ENCODE assay signal across 1 cellular context in the genomic region with DNA sequence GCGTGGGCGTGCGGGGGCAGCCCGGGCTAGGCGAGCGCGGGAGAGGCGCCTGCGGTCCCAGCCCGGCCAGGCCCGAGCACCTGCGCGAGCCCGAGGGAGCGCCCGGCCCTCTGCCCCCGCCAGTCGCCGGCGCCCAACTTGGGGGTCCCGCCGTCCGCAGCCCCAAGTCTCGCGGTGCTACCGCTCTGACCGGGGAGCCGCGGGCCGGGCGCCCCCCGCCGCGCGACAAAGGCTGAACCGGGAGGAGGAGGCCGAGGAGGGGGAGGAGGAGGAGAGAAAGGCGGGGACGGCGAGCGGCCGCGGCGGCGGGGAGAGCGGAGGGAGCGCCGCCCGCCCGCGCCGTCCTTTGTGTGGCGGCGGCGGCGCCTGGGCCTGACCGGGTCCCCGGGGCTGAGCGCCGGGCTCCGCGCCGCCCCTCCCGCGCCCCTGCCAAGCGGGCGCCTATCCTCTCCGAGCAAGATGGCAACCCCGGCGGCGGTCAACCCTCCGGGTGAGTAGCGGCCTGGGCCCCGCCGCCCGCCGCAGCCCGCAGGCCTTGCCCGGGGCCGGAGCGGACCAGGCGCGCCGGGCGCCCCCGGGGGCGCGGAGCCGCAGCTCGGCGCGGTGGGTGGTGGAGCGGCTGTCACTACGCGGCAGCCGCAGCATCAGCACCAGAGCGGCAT.
TF ChIP-seq lines count a peak whose summit lies in the region.

ARNT2 (plus strand) TSS at position 326 of the 662 bp plus-strand sequence; CDS start at position 460, 134 bp downstream.

TF ChIP-seq in WTC11, 78 proteins besides CTCF, POLR2A, EP300 and RAD21 (continued from another document and continues in another):
- TF ChIP-seq MAX (CRISPR knock-in tag; IDR thresholded peaks at IDR 0.05) (no peak), ERG (CRISPR knock-in tag; IDR thresholded peaks at IDR 0.05) (no peak), E2F5 (CRISPR knock-in tag; IDR thresholded peaks at IDR 0.05) (no peak), NR2C2 (CRISPR knock-in tag; IDR thresholded peaks at IDR 0.05) (no peak), IRF2 (CRISPR knock-in tag; IDR thresholded peaks at IDR 0.05; ENCODE audit: borderline replicate concordance, low read depth) (no peak), RELA (CRISPR knock-in tag; IDR thresholded peaks at IDR 0.05; ENCODE audit: borderline replicate concordance) (no peak), AFF4 (CRISPR knock-in tag; IDR thresholded peaks at IDR 0.05; ENCODE audit: borderline replicate concordance) (no peak), EMX1 (CRISPR knock-in tag; IDR thresholded peaks at IDR 0.05) (no peak), CBFB (CRISPR knock-in tag; IDR thresholded peaks at IDR 0.05; ENCODE audit: low read depth) (no peak), PRDM15 (CRISPR knock-in tag; IDR thresholded peaks at IDR 0.05) (0 out of 2 replicates have a peak, but pooled peaks have one; percentile 15), ATF2 (CRISPR knock-in tag; IDR thresholded peaks at IDR 0.05; ENCODE audit: borderline replicate concordance, low read depth) (no peak), ZNF423 (CRISPR knock-in tag; IDR thresholded peaks at IDR 0.05) (peak; percentile 73; the same call in 1 of the 2 replicates), MXD4 (CRISPR knock-in tag; IDR thresholded peaks at IDR 0.05; ENCODE audit: borderline replicate concordance) (no peak), SOX15 (CRISPR knock-in tag; IDR thresholded peaks at IDR 0.05) (no peak), NR1H2 (CRISPR knock-in tag; IDR thresholded peaks at IDR 0.05) (no peak), ZNF532 (CRISPR knock-in tag; IDR thresholded peaks at IDR 0.05; ENCODE audit: borderline replicate concordance) (no peak), ZNF671 (CRISPR knock-in tag; IDR thresholded peaks at IDR 0.05) (no peak), ZNF121 (CRISPR knock-in tag; IDR thresholded peaks at IDR 0.05) (no peak)
- TF ChIP-seq, protein P1, sequence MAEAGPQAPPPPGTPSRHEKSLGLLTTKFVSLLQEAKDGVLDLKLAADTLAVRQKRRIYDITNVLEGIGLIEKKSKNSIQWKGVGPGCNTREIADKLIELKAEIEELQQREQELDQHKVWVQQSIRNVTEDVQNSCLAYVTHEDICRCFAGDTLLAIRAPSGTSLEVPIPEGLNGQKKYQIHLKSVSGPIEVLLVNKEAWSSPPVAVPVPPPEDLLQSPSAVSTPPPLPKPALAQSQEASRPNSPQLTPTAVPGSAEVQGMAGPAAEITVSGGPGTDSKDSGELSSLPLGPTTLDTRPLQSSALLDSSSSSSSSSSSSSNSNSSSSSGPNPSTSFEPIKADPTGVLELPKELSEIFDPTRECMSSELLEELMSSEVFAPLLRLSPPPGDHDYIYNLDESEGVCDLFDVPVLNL (CRISPR knock-in tag; IDR thresholded peaks at IDR 0.05; ENCODE audit: borderline replicate concordance, low read depth) = 0 out of 2 replicates have a peak, but pooled peaks have one; percentile 49
- TF ChIP-seq, protein P2, sequence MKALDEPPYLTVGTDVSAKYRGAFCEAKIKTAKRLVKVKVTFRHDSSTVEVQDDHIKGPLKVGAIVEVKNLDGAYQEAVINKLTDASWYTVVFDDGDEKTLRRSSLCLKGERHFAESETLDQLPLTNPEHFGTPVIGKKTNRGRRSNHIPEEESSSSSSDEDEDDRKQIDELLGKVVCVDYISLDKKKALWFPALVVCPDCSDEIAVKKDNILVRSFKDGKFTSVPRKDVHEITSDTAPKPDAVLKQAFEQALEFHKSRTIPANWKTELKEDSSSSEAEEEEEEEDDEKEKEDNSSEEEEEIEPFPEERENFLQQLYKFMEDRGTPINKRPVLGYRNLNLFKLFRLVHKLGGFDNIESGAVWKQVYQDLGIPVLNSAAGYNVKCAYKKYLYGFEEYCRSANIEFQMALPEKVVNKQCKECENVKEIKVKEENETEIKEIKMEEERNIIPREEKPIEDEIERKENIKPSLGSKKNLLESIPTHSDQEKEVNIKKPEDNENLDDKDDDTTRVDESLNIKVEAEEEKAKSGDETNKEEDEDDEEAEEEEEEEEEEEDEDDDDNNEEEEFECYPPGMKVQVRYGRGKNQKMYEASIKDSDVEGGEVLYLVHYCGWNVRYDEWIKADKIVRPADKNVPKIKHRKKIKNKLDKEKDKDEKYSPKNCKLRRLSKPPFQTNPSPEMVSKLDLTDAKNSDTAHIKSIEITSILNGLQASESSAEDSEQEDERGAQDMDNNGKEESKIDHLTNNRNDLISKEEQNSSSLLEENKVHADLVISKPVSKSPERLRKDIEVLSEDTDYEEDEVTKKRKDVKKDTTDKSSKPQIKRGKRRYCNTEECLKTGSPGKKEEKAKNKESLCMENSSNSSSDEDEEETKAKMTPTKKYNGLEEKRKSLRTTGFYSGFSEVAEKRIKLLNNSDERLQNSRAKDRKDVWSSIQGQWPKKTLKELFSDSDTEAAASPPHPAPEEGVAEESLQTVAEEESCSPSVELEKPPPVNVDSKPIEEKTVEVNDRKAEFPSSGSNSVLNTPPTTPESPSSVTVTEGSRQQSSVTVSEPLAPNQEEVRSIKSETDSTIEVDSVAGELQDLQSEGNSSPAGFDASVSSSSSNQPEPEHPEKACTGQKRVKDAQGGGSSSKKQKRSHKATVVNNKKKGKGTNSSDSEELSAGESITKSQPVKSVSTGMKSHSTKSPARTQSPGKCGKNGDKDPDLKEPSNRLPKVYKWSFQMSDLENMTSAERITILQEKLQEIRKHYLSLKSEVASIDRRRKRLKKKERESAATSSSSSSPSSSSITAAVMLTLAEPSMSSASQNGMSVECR (CRISPR knock-in tag; IDR thresholded peaks at IDR 0.05; ENCODE audit: borderline replicate concordance) = no peak; the same call in 1 of the 2 replicates
- TF ChIP-seq, protein P3, sequence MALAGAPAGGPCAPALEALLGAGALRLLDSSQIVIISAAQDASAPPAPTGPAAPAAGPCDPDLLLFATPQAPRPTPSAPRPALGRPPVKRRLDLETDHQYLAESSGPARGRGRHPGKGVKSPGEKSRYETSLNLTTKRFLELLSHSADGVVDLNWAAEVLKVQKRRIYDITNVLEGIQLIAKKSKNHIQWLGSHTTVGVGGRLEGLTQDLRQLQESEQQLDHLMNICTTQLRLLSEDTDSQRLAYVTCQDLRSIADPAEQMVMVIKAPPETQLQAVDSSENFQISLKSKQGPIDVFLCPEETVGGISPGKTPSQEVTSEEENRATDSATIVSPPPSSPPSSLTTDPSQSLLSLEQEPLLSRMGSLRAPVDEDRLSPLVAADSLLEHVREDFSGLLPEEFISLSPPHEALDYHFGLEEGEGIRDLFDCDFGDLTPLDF (CRISPR knock-in tag; IDR thresholded peaks at IDR 0.05) = no peak
- TF ChIP-seq, protein P4, sequence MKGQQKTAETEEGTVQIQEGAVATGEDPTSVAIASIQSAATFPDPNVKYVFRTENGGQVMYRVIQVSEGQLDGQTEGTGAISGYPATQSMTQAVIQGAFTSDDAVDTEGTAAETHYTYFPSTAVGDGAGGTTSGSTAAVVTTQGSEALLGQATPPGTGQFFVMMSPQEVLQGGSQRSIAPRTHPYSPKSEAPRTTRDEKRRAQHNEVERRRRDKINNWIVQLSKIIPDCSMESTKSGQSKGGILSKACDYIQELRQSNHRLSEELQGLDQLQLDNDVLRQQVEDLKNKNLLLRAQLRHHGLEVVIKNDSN (CRISPR knock-in tag; IDR thresholded peaks at IDR 0.05) = no peak
